ENCODE assay signal across 1 cellular context in the genomic region with DNA sequence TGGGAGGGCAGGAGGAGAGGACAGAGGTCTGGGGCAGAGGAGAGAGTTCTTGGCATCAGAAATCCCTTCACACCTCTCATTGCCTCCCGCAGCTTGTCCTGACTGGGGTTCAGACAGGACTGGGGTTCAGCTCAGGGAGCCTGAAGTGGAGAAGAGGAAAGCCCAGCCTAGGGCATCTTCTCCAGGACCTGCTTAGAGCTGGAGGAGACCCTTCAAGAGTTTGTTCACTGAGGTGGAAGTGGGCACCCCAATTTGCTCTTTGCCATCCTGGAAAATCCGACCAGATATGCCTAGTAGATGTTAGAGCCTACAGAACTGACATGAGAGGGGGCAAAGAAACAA.
TF ChIP-seq lines count a peak whose summit lies in the region.

No MANE protein-coding gene starts in this region.

TF ChIP-seq in K562, 482 proteins besides CTCF, POLR2A, EP300 and RAD21:
- no peak for TF ChIP-seq RUNX1 (IDR thresholded peaks at IDR 0.05; ENCODE audit: low read depth)
- TF ChIP-seq NCOA4 (IDR thresholded peaks at IDR 0.05; ENCODE audit: partially characterized antibody): no peak
- TF ChIP-seq MYC (IDR thresholded peaks at IDR 0.05; ENCODE audit: low read depth, low read length): no peak
- TF ChIP-seq MYC (CRISPR knock-in tag; IDR thresholded peaks at IDR 0.05; ENCODE audit: borderline replicate concordance, low read depth): 0 out of 2 replicates have a peak, but pooled peaks have one; percentile 17
- no peak for TF ChIP-seq SREBF2 (CRISPR knock-in tag; IDR thresholded peaks at IDR 0.05)
- no peak for TF ChIP-seq C11orf30 (IDR thresholded peaks at IDR 0.05; ENCODE audit: low read depth)
- TF ChIP-seq POLR2B (IDR thresholded peaks at IDR 0.05; ENCODE audit: low read depth, partially characterized antibody): no peak
- TF ChIP-seq FOSL1 (tag; conservative IDR thresholded peaks at IDR 0.05): no peak
TF ChIP-seq in K562: peak in this region for 1.
